Comparison of ENCODE assay signal across 10 cellular contexts in genomic region chr2:67259581-67260347, GRCh38.
DNase-seq lines count a peak whose midpoint lies in the region; ATAC-seq and TF ChIP-seq lines count a peak whose summit lies in the region.
"Had no signal": no experiment of that assay in that cellular context is flagged by ENCODE, and none has a peak within 500 bp of the region (broad histone marks: within the 10 kb centered on the region; RNA-seq: fewer than 3 reads in every experiment).

No MANE protein-coding gene starts in this region.

- ATAC-seq in HG02840 (IDR thresholded peaks at IDR 0.05; ENCODE audit: low FRiP score, unreplicated experiment) (no peak), HG03378 (IDR thresholded peaks at IDR 0.05; ENCODE audit: unreplicated experiment) (no peak), GM21390 (IDR thresholded peaks at IDR 0.05; ENCODE audit: unreplicated experiment) (no peak)

- no peak for TF ChIP-seq CTCF in AG09319 (IDR thresholded peaks at IDR 0.05; ENCODE audit: low read depth, low read length)

- DNase-seq in AG09319 (ENCODE audit: extremely low read depth, low read depth) (peak; percentile 59), M059J (ENCODE audit: low read depth) (peak; percentile 96), cerebellar cortex (ENCODE audit: low spot score) (peak; percentile 82), mucosa of gallbladder (ENCODE audit: low spot score) (peak; percentile 57)
- no peak for DNase-seq in stimulated activated CD4-positive, alpha-beta T cell treated with anti-CD3 and anti-CD28 coated beads, Interleukin-4, amount 100 ng/mL, for 4 hours
- DNase-seq: activated effector memory CD4-positive, alpha-beta T cell treated with Interleukin-2 at 50 U/mL for 16 hours; NCI-H524 treated with DMSO at 0.1 percent for 48 hours had no signal

Comparison
In these comparisons a context has a peak if more than half of its experiments do, and no peak if none do; other contexts are left out.
1. DNase-seq: peak in AG09319 (single experiment), M059J (single experiment), cerebellar cortex (single experiment) and mucosa of gallbladder (single experiment); none in stimulated activated CD4-positive, alpha-beta T cell treated with anti-CD3 and anti-CD28 coated beads, Interleukin-4, amount 100 ng/mL, for 4 hours (0 of 2).